Comparison of ENCODE assay signal across 25 cellular contexts in the genomic region with DNA sequence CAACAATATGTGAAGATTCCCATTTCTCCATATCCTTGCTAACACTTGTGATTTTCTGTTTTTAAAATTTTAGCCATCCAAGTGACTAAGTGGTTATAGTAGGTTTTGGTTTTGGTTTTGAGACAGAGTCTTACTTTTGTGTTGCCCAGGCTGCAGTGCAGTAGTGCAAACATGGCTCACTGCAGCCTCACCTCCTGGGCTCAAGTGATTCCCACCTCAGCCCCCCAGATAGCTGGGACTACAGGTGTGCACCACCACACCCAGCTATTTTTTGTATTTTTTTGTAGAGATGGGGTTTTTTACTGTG.
DNase-seq lines count a peak whose midpoint lies in the region; ATAC-seq, FAIRE-seq and TF ChIP-seq lines count a peak whose summit lies in the region.
"Had no signal": no experiment of that assay in that cellular context is flagged by ENCODE, and none has a peak within 500 bp of the region (broad histone marks: within the 10 kb centered on the region; RNA-seq: fewer than 3 reads in every experiment).

No MANE protein-coding gene starts in this region.

- in situ Hi-C loops in K562 (cut with MboI) (no loop called here), KBM-7 (cut with MboI; ENCODE audit: low pct_unique_long_range_greater_than_20kb, low sequenced_read_pairs) (no loop called here)

- no peak overlapping the region for H3K4me2 ChIP-seq in MM.1S (ENCODE audit: low read depth, low read length)
- H3K4me2 ChIP-seq in K562 (ENCODE audit: insufficient read depth, low read length), result no peak overlapping the region
- H3K4me2 ChIP-seq: BLaER1 treated with 17β-estradiol and CSF1 and Interleukin-3, amounts not matched to agents 10 nM and 100 nM; KMS-11 had no signal

- CTCF ChIA-PET in K562 (lab: Yijun Ruan, JAX; ENCODE audit: low intra/inter-chr PET ratio), result no interaction called here

- no peaks in the 10 kb centered on the region for H3K9me3 Mint-ChIP-seq in activated T-cell treated with anti-CD3 and anti-CD28 coated beads, Interleukin-2, amount 50 U/mL, for 4 hours
- H3K9me3 Mint-ChIP-seq: CD4-positive, alpha-beta memory T cell; HFFc6 had no signal

- no peaks in the 10 kb centered on the region for H3K9me2 ChIP-seq in MM.1S (replicated peaks; ENCODE audit: insufficient read depth, low read length)

- no peak for DNase-seq in activated CD4-positive, CD25-positive, alpha-beta regulatory T cell treated with anti-CD3 and anti-CD28 coated beads, Interleukin-2, amount 50 U/mL, for 72 hours
- no peak for DNase-seq in activated T-cell treated with anti-CD3 and anti-CD28 coated beads, Interleukin-2, amount 50 U/mL, for 4 hours
- DNase-seq in activated T-cell treated with anti-CD3 and anti-CD28 coated beads for 4 hours, result no peak
- peak; percentile 9 for DNase-seq in MM.1S
- no peak for DNase-seq in K562 (ENCODE audit: extremely low read depth in 1 of 4, low spot score in 3 of 4)
- no peak for DNase-seq in KBM-7
- DNase-seq: CD4-positive, alpha-beta memory T cell; COR-L47; DMS53; GOT3; HFFc6; NCI-H1092 treated with DMSO at 0.1 percent for 48 hours; NCI-H1436; NCI-H187 treated with DMSO at 0.1 percent for 48 hours; NCI-H2171 treated with DMSO at 0.1 percent for 48 hours; NCI-H345; NCI-H510A treated with DMSO at 0.1 percent for 48 hours; SHP77 had no signal

- H3K36me3 Mint-ChIP-seq in activated T-cell treated with anti-CD3 and anti-CD28 coated beads, Interleukin-2, amount 50 U/mL, for 4 hours (ENCODE audit: insufficient read depth), result peaks cover 40% of the 10 kb centered on the region

- H3K27me3 ChIP-seq in MM.1S (replicated peaks; ENCODE audit: insufficient read depth, low read length) (no peaks in the 10 kb centered on the region), K562 (ENCODE audit: control insufficient read depth in 2 of 2, insufficient read depth in 2 of 2, low read length in 2 of 2) (no peaks in the 10 kb centered on the region)
- H3K27me3 ChIP-seq: BLaER1 treated with 17β-estradiol and CSF1 and Interleukin-3, amounts not matched to agents 10 nM and 100 nM had no signal

- H3K4me3 Mint-ChIP-seq in activated T-cell treated with anti-CD3 and anti-CD28 coated beads, Interleukin-2, amount 50 U/mL, for 4 hours, result no peak overlapping the region
- H3K4me3 Mint-ChIP-seq: CD4-positive, alpha-beta memory T cell; HFFc6 had no signal

- no peaks in the 10 kb centered on the region for H3F3A ChIP-seq in MM.1S (ENCODE audit: insufficient read depth, low read length)

- no peaks in the 10 kb centered on the region for H3K9me3 ChIP-seq in MM.1S (replicated peaks; ENCODE audit: insufficient read depth, low read length)
- H3K9me3 ChIP-seq in K562 (replicated peaks; ENCODE audit: control insufficient read depth, insufficient read depth, low read depth, low read length), result no peaks in the 10 kb centered on the region
- H3K9me3 ChIP-seq: HAP-1 had no signal

- no peak overlapping the region for H3K9ac ChIP-seq in MM.1S (ENCODE audit: low read length)
- H3K9ac ChIP-seq in K562 (ENCODE audit: insufficient read depth in 1 of 2, low read depth in 2 of 2, low read length in 2 of 2), result no peak overlapping the region
- H3K9ac ChIP-seq: BLaER1 treated with 17β-estradiol and CSF1 and Interleukin-3, amounts not matched to agents 10 nM and 100 nM; KMS-11 had no signal

- TF ChIP-seq EP300 in K562 (IDR thresholded peaks at IDR 0.05; ENCODE audit: low read length), result no peak

- intact Hi-C loops in K562 (cut with micrococcal nuclease), result no loop called here

- H3K4me1 Mint-ChIP-seq in activated T-cell treated with anti-CD3 and anti-CD28 coated beads, Interleukin-2, amount 50 U/mL, for 4 hours (ENCODE audit: low read depth), result peaks cover 16% of the 10 kb centered on the region

- H4K20me1 ChIP-seq in MM.1S (ENCODE audit: insufficient read depth, low read length), result no peaks in the 10 kb centered on the region
- H4K20me1 ChIP-seq in K562 (replicated peaks; ENCODE audit: control insufficient read depth, insufficient read depth, low read length), result no peaks in the 10 kb centered on the region

- no peak overlapping the region for H3K4me3 ChIP-seq in MM.1S (ENCODE audit: low read length)
- no peak overlapping the region for H3K4me3 ChIP-seq in K562
- H3K4me3 ChIP-seq: BLaER1 treated with 17β-estradiol and CSF1 and Interleukin-3, amounts not matched to agents 10 nM and 100 nM; HAP-1 had no signal

- POLR2A ChIA-PET in K562 (lab: Yijun Ruan, JAX), result no interaction called here

- H2AFZ ChIP-seq in MM.1S (ENCODE audit: low read length) (no peak overlapping the region), K562 (ENCODE audit: low read depth, low read length) (no peak overlapping the region)

- ATAC-seq in activated CD4-positive, CD25-positive, alpha-beta regulatory T cell treated with anti-CD3 and anti-CD28 coated beads, Interleukin-2, amount 50 U/mL, for 24 hours, result peak; percentile 59 to 72
- ATAC-seq in activated T-cell treated with anti-CD3 and anti-CD28 coated beads, Interleukin-2, amount 50 U/mL, for 4 hours, result peak; percentile 54 to 58
- no peak for ATAC-seq in K562

- H3K27ac ChIP-seq in MM.1S (ENCODE audit: low read length), result no peak overlapping the region
- H3K27ac ChIP-seq in K562 (ENCODE audit: extremely low read depth, low read depth, low read length), result no peak overlapping the region
- H3K27ac ChIP-seq: BLaER1 treated with 17β-estradiol and CSF1 and Interleukin-3, amounts not matched to agents 10 nM and 100 nM; KMS-11; RWPE1 had no signal

- no peaks in the 10 kb centered on the region for H3K36me3 ChIP-seq in MM.1S (replicated peaks; ENCODE audit: insufficient read depth, low read length)
- peaks cover 3% of the 10 kb centered on the region; the same call in 1 of the 3 replicates for H3K36me3 ChIP-seq in K562 (ENCODE audit: control insufficient read depth, insufficient read depth, low read length)
- H3K36me3 ChIP-seq: HAP-1 had no signal

- H3K79me2 ChIP-seq in MM.1S (ENCODE audit: low read length) (peaks cover 29% of the 10 kb centered on the region), K562 (ENCODE audit: control insufficient read depth, insufficient read depth, low read length) (no peaks in the 10 kb centered on the region)

- no peaks in the 10 kb centered on the region for H3K27me3 Mint-ChIP-seq in activated T-cell treated with anti-CD3 and anti-CD28 coated beads, Interleukin-2, amount 50 U/mL, for 4 hours (ENCODE audit: low read depth)
- H3K27me3 Mint-ChIP-seq: CD4-positive, alpha-beta memory T cell had no signal

- no peaks in the 10 kb centered on the region for H3K9me1 ChIP-seq in K562 (ENCODE audit: control insufficient read depth, insufficient read depth, low read length)

- H3K4me1 ChIP-seq in MM.1S (ENCODE audit: low read length) (no peaks in the 10 kb centered on the region), K562 (replicated peaks in 1 of 2; ENCODE audit: control insufficient read depth in 2 of 2, insufficient read depth in 2 of 2, low read length in 2 of 2) (peaks cover 0 to 5% of the 10 kb centered on the region in 2 experiments; a peak in 2 of 5 replicates)
- H3K4me1 ChIP-seq: HAP-1 had no signal

- TF ChIP-seq CTCF in MM.1S (IDR thresholded peaks at IDR 0.05; ENCODE audit: low read length) (no peak), K562 (IDR thresholded peaks at IDR 0.05 in 2 of 3, conservative IDR thresholded peaks at IDR 0.05 in 1 of 3; ENCODE audit: insufficient read depth in 2 of 3, low read depth in 1 of 3, low read length in 3 of 3) (no peak)

- BruUV-seq in K562 (replicated peaks; lab: Mats Ljungman, UMichigan), result no TSS peak

- FAIRE-seq in K562 (lab: Jason Lieb, UNC), result no peak
- FAIRE-seq: G401.6, HTR-8/SVneo had no signal

- no peak for TF ChIP-seq RAD21 in K562 (CRISPR knock-in tag; conservative IDR thresholded peaks at IDR 0.05 in 1 of 2, IDR thresholded peaks at IDR 0.05 in 1 of 2)

- no peak for TF ChIP-seq POLR2A in K562 (conservative IDR thresholded peaks at IDR 0.05)

TF ChIP-seq in K562, 482 proteins besides CTCF, POLR2A, EP300 and RAD21:
- TF ChIP-seq, protein P1, sequence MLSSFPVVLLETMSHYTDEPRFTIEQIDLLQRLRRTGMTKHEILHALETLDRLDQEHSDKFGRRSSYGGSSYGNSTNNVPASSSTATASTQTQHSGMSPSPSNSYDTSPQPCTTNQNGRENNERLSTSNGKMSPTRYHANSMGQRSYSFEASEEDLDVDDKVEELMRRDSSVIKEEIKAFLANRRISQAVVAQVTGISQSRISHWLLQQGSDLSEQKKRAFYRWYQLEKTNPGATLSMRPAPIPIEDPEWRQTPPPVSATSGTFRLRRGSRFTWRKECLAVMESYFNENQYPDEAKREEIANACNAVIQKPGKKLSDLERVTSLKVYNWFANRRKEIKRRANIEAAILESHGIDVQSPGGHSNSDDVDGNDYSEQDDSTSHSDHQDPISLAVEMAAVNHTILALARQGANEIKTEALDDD (IDR thresholded peaks at IDR 0.05), result no peak
- TF ChIP-seq ZFP36 (IDR thresholded peaks at IDR 0.05; ENCODE audit: low read depth, low read length, partially characterized antibody) (peak; percentile 30), SMARCA5 (IDR thresholded peaks at IDR 0.05) (no peak), RBM25 (IDR thresholded peaks at IDR 0.05; ENCODE audit: low read depth, low read length, severe bottlenecking) (peak; percentile 6)
